ENCODE assay signal across 8 cellular contexts in genomic region chr3:49019941-49020334, GRCh38. TPM values are rescaled to one million over a fixed set of nuclear protein-coding genes. Genes with fewer than 3 reads are reported as not detected.
DNase-seq lines count a peak whose midpoint lies in the region; ATAC-seq and TF ChIP-seq lines count a peak whose summit lies in the region.

No MANE protein-coding gene starts in this region.

- peaks cover 49% of the 10 kb centered on the region for H3K4me1 Mint-ChIP-seq in HFFc6 (ENCODE audit: low read depth)

- H2AFZ ChIP-seq in ACC112 (ENCODE audit: low read length, unreplicated experiment) = no peak overlapping the region
- H2AFZ ChIP-seq in mesenchymal stem cell (ENCODE audit: low read depth, low read length) = no peak overlapping the region

- peak overlapping the region in 1 of 2 experiments; percentile 34 for H3K23ac ChIP-seq in mesenchymal stem cell (ENCODE audit: low read length in 2 of 2)

- peak overlapping the region; percentile 5 for H4K8ac ChIP-seq in mesenchymal stem cell (ENCODE audit: low read length)

- H3K4me3 ChIP-seq in ACC112 (ENCODE audit: low read depth, low read length) = peak overlapping the region; percentile 91
- H3K4me3 ChIP-seq in ascending aorta = peak overlapping the region; percentile 88 to 93
- H3K4me3 ChIP-seq in mesenchymal stem cell (ENCODE audit: insufficient read depth in 1 of 2, low read depth in 1 of 2, low read length in 2 of 2) = peak overlapping the region in 1 of 2 experiments; percentile 94

- peak overlapping the region in 1 of 2 experiments; percentile 45 for H2BK12ac ChIP-seq in mesenchymal stem cell (ENCODE audit: low read length in 2 of 2)

- no peak overlapping the region for H2BK5ac ChIP-seq in mesenchymal stem cell (ENCODE audit: low read depth, low read length, poor library complexity, severe bottlenecking)

- 65% methylated on average over 12 of the region's 12 CpGs for WGBS in mesenchymal stem cell

- peaks cover 37% of the 10 kb centered on the region for H3K36me3 Mint-ChIP-seq in HFFc6 (ENCODE audit: low read depth)

- no peak overlapping the region for H4K91ac ChIP-seq in mesenchymal stem cell (ENCODE audit: low read length)

- intact Hi-C loops in ascending aorta (cut with DNase I) = loop anchor here (2.0 to 5.0 kb wide), 2 partner anchors 31 to 257 kb away; partner anchors contain the start of gene C3orf62

- peak overlapping the region; percentile 16 for H2AK5ac ChIP-seq in mesenchymal stem cell (ENCODE audit: low read length, severe bottlenecking)

- H3K4me2 ChIP-seq in mesenchymal stem cell (ENCODE audit: low read length, poor library complexity, severe bottlenecking) = peak overlapping the region; percentile 79

- H2BK15ac ChIP-seq in mesenchymal stem cell (ENCODE audit: low read depth, poor library complexity, severe bottlenecking) = no peak overlapping the region

- peaks cover 12% of the 10 kb centered on the region; the same call in 1 of the 2 replicates for H3K36me3 ChIP-seq in ACC112 (ENCODE audit: insufficient read depth, low read length)
- H3K36me3 ChIP-seq in ascending aorta = peaks cover 25 to 33% of the 10 kb centered on the region in 2 donors
- H3K36me3 ChIP-seq in mesenchymal stem cell (ENCODE audit: control insufficient read depth in 1 of 2, insufficient read depth in 2 of 2, low read depth in 1 of 2, low read length in 2 of 2) = peaks cover 44 to 45% of the 10 kb centered on the region in 2 experiments

- no peak for DNase-seq in HFFc6
- peak in 1 of 2 donors; percentile 63 for DNase-seq in ascending aorta (ENCODE audit: low spot score in 2 of 2)
- DNase-seq in mesenchymal stem cell = peak; percentile 47
- DNase-seq in AG08395 (ENCODE audit: low spot score) = no peak
- DNase-seq in dermis blood vessel endothelial cell = no peak
- no peak for DNase-seq in stimulated activated CD4-positive, alpha-beta T cell treated with anti-CD3 and anti-CD28 coated beads, Interleukin-2, amount 100 ng/mL, for 24 hours

- H3K27ac ChIP-seq in ACC112 (ENCODE audit: low read depth, low read length) = peak overlapping the region; percentile 93
- H3K27ac ChIP-seq in ascending aorta = peak overlapping the region; percentile 100
- H3K27ac ChIP-seq in mesenchymal stem cell (ENCODE audit: low read length, poor library complexity, severe bottlenecking) = peak overlapping the region; percentile 27

- peak overlapping the region; percentile 95 for H3K27ac Mint-ChIP-seq in HFFc6

- H3K14ac ChIP-seq in mesenchymal stem cell (ENCODE audit: low read length in 2 of 2) = no peak overlapping the region

- no peaks in the 10 kb centered on the region for H3K9me3 ChIP-seq in ascending aorta
- H3K9me3 ChIP-seq in mesenchymal stem cell (ENCODE audit: control insufficient read depth, low read length) = no peaks in the 10 kb centered on the region

- H3K4me3 Mint-ChIP-seq in HFFc6 = peak overlapping the region; percentile 94

- H3K27me3 ChIP-seq in ACC112 (ENCODE audit: insufficient read depth, low read length) = no peaks in the 10 kb centered on the region
- H3K27me3 ChIP-seq in ascending aorta = no peaks in the 10 kb centered on the region
- no peaks in the 10 kb centered on the region for H3K27me3 ChIP-seq in mesenchymal stem cell (ENCODE audit: control insufficient read depth in 1 of 2, insufficient read depth in 1 of 2, low read length in 2 of 2)

- peak overlapping the region in 1 of 2 experiments; percentile 84 for H3K4ac ChIP-seq in mesenchymal stem cell (ENCODE audit: low read depth in 1 of 2, low read length in 2 of 2)

- no peaks in the 10 kb centered on the region for H3K9me3 Mint-ChIP-seq in HFFc6

- TF ChIP-seq CTCF in HFFc6 (IDR thresholded peaks at IDR 0.05) (no peak), ascending aorta (IDR thresholded peaks at IDR 0.05) (no peak)

- H3K79me2 ChIP-seq in ACC112 (ENCODE audit: control insufficient read depth, insufficient read depth, low read length, unreplicated experiment) = peaks cover 26% of the 10 kb centered on the region

- peak overlapping the region; percentile 99 for H3K9ac ChIP-seq in mesenchymal stem cell (ENCODE audit: low read length)

- no peak for ATAC-seq in GM19452 (IDR thresholded peaks at IDR 0.05; ENCODE audit: unreplicated experiment)

- H3K79me1 ChIP-seq in mesenchymal stem cell (replicated peaks; ENCODE audit: low read length, poor library complexity, severe bottlenecking) = peaks cover 17% of the 10 kb centered on the region

- H3K18ac ChIP-seq in mesenchymal stem cell (ENCODE audit: low read depth in 1 of 2, low read length in 2 of 2) = peak overlapping the region in 1 of 2 experiments; percentile 93

- H3K27me3 Mint-ChIP-seq in HFFc6 (ENCODE audit: insufficient read depth) = peaks cover 2% of the 10 kb centered on the region

- H3K4me1 ChIP-seq in ACC112 (ENCODE audit: control insufficient read depth, insufficient read depth, low read length, unreplicated experiment) (peaks cover 26% of the 10 kb centered on the region), ascending aorta (peaks cover 16 to 29% of the 10 kb centered on the region in 2 donors), mesenchymal stem cell (ENCODE audit: control insufficient read depth, insufficient read depth, low read depth, low read length) (peaks cover 31% of the 10 kb centered on the region)

- H2BK120ac ChIP-seq in mesenchymal stem cell (ENCODE audit: low read depth, low read length) = no peak overlapping the region

RNA-seq across cellular contexts. Expression of gene DALRD3, which starts 1.6 kb away (rescaled TPM):
- 10 to 100 TPM; 25.3 to 33.9 (median 29.5) TPM for total RNA-seq in HFFc6 (2021; fragmentation: NEBNext Ultra II Directional; extraction: Animal tissue kit (Norgen Biotek cat#: 25700))
- total RNA-seq in ascending aorta (73.1 TPM), dermis blood vessel endothelial cell (45.1 and 47.5 TPM in 2 replicates)
- polyA plus RNA-seq in mesenchymal stem cell (2013, experiment 1 of 2) = 35.4 TPM
- 34.8 TPM for polyA plus RNA-seq in mesenchymal stem cell (2013, experiment 2 of 2)

RNA-seq across cellular contexts. Expression of gene NDUFAF3, which starts 2.0 kb away (rescaled TPM):
- total RNA-seq in HFFc6 (2021; fragmentation: NEBNext Ultra II Directional; extraction: Animal tissue kit (Norgen Biotek cat#: 25700)) = 100 to 1,000 TPM; 129 to 164 (median 153) TPM
- total RNA-seq in ascending aorta (200 TPM), dermis blood vessel endothelial cell (66.4 and 74.0 TPM in 2 replicates)
- 113 TPM for polyA plus RNA-seq in mesenchymal stem cell (2013, experiment 1 of 2)
- polyA plus RNA-seq in mesenchymal stem cell (2013, experiment 2 of 2) = 116 TPM

RNA-seq across cellular contexts. Expression of gene IMPDH2, which starts 9.3 kb away (rescaled TPM):
- 100 to 1,000 TPM; 195 to 228 (median 202) TPM for total RNA-seq in HFFc6 (2021; fragmentation: NEBNext Ultra II Directional; extraction: Animal tissue kit (Norgen Biotek cat#: 25700))
- total RNA-seq in ascending aorta (101 TPM), dermis blood vessel endothelial cell (145 and 226 TPM in 2 replicates)
- polyA plus RNA-seq in mesenchymal stem cell (2013, experiment 1 of 2) = 136 TPM
- 134 TPM for polyA plus RNA-seq in mesenchymal stem cell (2013, experiment 2 of 2)

RNA-seq across cellular contexts. Expression of gene WDR6, which starts 12.7 kb away (rescaled TPM):
- 100 to 1,000 TPM; 107 to 123 (median 115) TPM for total RNA-seq in HFFc6 (2021; fragmentation: NEBNext Ultra II Directional; extraction: Animal tissue kit (Norgen Biotek cat#: 25700))
- total RNA-seq in ascending aorta = 115 TPM
- polyA plus RNA-seq in mesenchymal stem cell (2013, experiment 1 of 2) = 54.8 TPM
- polyA plus RNA-seq in mesenchymal stem cell (2013, experiment 2 of 2) = 51.7 TPM
- total RNA-seq in dermis blood vessel endothelial cell = 75.2 and 86.3 TPM in 2 replicates

RNA-seq across cellular contexts. Expression of gene P4HTM, which starts 29.9 kb away (rescaled TPM):
- total RNA-seq in HFFc6 (2021; fragmentation: NEBNext Ultra II Directional; extraction: Animal tissue kit (Norgen Biotek cat#: 25700)) = 10 to 100 TPM; 29.1 to 41.4 (median 31.6) TPM
- total RNA-seq in ascending aorta = 71.9 TPM
- polyA plus RNA-seq in mesenchymal stem cell (2013, experiment 1 of 2) = 19.1 TPM
- polyA plus RNA-seq in mesenchymal stem cell (2013, experiment 2 of 2) = 19.3 TPM
- 12.1 and 16.5 TPM in 2 replicates for total RNA-seq in dermis blood vessel endothelial cell

Comparison
In these comparisons a context has a peak if more than half of its experiments do, and no peak if none do; other contexts are left out.
1. H3K27ac ChIP-seq: peak in every context shown above with its lines; median percentile 100 in ascending aorta; 93 in ACC112; 27 in mesenchymal stem cell.